ENCODE assay signal across 1 cellular context in the genomic region with DNA sequence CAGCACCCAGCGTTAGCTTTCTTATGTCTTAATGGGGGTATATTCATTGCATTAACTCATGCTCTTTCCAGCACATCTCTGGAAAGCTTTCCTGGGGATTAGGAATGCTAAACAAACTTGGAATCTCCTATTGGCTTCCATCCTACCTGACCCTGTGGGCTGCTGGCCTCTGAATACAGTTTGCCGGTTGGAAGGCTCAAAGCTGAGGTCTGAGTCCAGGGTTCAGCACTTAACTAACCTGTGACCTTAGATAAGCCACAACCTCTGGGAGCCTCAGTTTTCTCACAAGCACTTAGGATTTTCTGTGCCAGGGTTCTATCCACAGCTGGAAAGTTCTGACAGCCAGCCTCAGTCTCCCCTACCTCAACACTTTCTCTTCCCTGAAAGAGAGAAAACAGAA.
TF ChIP-seq lines count a peak whose summit lies in the region.

No MANE protein-coding gene starts in this region.

TF ChIP-seq in HepG2, 621 proteins besides CTCF, POLR2A, EP300 and RAD21 (continued from another document):
- no peak for TF ChIP-seq SSRP1 (CRISPR knock-in tag; IDR thresholded peaks at IDR 0.05)
- TF ChIP-seq, protein P1, sequence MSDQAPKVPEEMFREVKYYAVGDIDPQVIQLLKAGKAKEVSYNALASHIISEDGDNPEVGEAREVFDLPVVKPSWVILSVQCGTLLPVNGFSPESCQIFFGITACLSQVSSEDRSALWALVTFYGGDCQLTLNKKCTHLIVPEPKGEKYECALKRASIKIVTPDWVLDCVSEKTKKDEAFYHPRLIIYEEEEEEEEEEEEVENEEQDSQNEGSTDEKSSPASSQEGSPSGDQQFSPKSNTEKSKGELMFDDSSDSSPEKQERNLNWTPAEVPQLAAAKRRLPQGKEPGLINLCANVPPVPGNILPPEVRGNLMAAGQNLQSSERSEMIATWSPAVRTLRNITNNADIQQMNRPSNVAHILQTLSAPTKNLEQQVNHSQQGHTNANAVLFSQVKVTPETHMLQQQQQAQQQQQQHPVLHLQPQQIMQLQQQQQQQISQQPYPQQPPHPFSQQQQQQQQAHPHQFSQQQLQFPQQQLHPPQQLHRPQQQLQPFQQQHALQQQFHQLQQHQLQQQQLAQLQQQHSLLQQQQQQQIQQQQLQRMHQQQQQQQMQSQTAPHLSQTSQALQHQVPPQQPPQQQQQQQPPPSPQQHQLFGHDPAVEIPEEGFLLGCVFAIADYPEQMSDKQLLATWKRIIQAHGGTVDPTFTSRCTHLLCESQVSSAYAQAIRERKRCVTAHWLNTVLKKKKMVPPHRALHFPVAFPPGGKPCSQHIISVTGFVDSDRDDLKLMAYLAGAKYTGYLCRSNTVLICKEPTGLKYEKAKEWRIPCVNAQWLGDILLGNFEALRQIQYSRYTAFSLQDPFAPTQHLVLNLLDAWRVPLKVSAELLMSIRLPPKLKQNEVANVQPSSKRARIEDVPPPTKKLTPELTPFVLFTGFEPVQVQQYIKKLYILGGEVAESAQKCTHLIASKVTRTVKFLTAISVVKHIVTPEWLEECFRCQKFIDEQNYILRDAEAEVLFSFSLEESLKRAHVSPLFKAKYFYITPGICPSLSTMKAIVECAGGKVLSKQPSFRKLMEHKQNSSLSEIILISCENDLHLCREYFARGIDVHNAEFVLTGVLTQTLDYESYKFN (CRISPR knock-in tag; conservative IDR thresholded peaks at IDR 0.05) = peak; percentile 51; the same call in 1 of the 2 replicates
- no peak for TF ChIP-seq SNAI1 (CRISPR knock-in tag; IDR thresholded peaks at IDR 0.05; ENCODE audit: borderline replicate concordance)
- peak; percentile 38; the same call in 1 of the 2 replicates for TF ChIP-seq RXRB (CRISPR knock-in tag; IDR thresholded peaks at IDR 0.05; ENCODE audit: borderline replicate concordance)
- TF ChIP-seq LCORL (IDR thresholded peaks at IDR 0.05) = no peak
- TF ChIP-seq LCORL (CRISPR knock-in tag; IDR thresholded peaks at IDR 0.05) = no peak
- no peak for TF ChIP-seq ZNF121 (CRISPR knock-in tag; IDR thresholded peaks at IDR 0.05)
- TF ChIP-seq RARA (CRISPR knock-in tag; IDR thresholded peaks at IDR 0.05) = peak; percentile 45
- no peak for TF ChIP-seq ZNF724P (CRISPR knock-in tag; IDR thresholded peaks at IDR 0.05; ENCODE audit: borderline replicate concordance)
- no peak for TF ChIP-seq SP4 (CRISPR knock-in tag; IDR thresholded peaks at IDR 0.05)
- TF ChIP-seq REXO4 (CRISPR knock-in tag; IDR thresholded peaks at IDR 0.05; ENCODE audit: borderline replicate concordance) = no peak
- TF ChIP-seq ZNF17 (CRISPR knock-in tag; IDR thresholded peaks at IDR 0.05) = no peak
- TF ChIP-seq POLR2G (IDR thresholded peaks at IDR 0.05; ENCODE audit: low read depth, low read length) = no peak
- TF ChIP-seq ZNF30 (CRISPR knock-in tag; IDR thresholded peaks at IDR 0.05) = no peak
- no peak for TF ChIP-seq ZFP62 (CRISPR knock-in tag; IDR thresholded peaks at IDR 0.05)
